ENCODE assay signal across 22 cellular contexts in the genomic region with DNA sequence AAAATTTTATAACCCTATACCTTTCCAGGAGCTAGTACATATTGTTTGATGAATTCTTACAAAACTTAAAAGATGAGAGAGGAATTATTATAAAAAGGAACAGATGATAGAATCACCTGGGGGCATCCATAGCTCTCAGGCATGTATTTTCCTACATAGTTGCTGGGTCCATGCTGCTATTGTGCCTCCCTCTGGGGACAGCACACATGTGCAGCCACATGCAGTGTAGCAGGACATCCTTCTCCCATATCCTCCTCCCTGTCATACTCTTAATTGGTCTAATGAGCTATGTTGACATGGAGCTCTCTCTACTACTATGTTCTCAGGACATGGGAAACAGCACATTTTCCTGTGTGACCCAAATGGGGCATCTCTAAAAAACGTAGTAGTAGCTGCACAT.
"Had no signal": no experiment of that assay in that cellular context is flagged by ENCODE, and none has a peak within 500 bp of the region (broad histone marks: within the 10 kb centered on the region; RNA-seq: fewer than 3 reads in every experiment).

No MANE protein-coding gene starts in this region.

- H3K4me3 ChIP-seq: heart left ventricle, lung, right atrium auricular region, tibial nerve, vagina had no signal

- H3K4me1 ChIP-seq: tibial nerve, vagina had no signal

- H3K27me3 ChIP-seq: brain microvascular endothelial cell, heart left ventricle, right atrium auricular region, tibial nerve, vagina had no signal

- FAIRE-seq: frontal cortex, small intestine, TTC549 had no signal

- H3K27ac ChIP-seq: brain microvascular endothelial cell, heart left ventricle, right atrium auricular region, tibial nerve, vagina had no signal

- H3K9me3 ChIP-seq: heart left ventricle, right atrium auricular region, tibial nerve, vagina had no signal

- H3K36me3 ChIP-seq: brain microvascular endothelial cell, heart left ventricle, right atrium auricular region, tibial nerve, vagina had no signal

- ATAC-seq: heart left ventricle, left cardiac atrium had no signal

- DNase-seq: activated naive CD4-positive, alpha-beta T cell; activated naive CD8-positive, alpha-beta T cell treated with anti-CD3 and anti-CD28 coated beads, Interleukin-2, amount 10 ng/mL, durations not matched to agents 7 days and 5 days; activated T-cell treated with anti-CD3 and anti-CD28 coated beads for 4 hours; anterior cingulate cortex; brain microvascular endothelial cell; cortex of kidney; effector CD8-positive, alpha-beta T cell; heart left ventricle; left cardiac atrium; nephron progenitor cell; occipital lobe; small intestine; stimulated activated CD4-positive, alpha-beta T cell treated with anti-CD3 and anti-CD28 coated beads, Interleukin-4, amount 100 ng/mL, for 4 hours; stimulated activated CD8-positive, alpha-beta memory T cell treated with anti-CD3 and anti-CD28 coated beads, Interleukin-4, amount 100 ng/mL, for 48 hours; stimulated activated naive CD4-positive, alpha-beta T cell treated with Interleukin-2 at 50 U/mL for 16 hours; substantia nigra had no signal
